8 cellular contexts compared by ENCODE assay signal in genomic region chr10:122112625-122113160, GRCh38.
A peak's percentile ranks its signal among the peaks of the same experiment; 100 is the strongest.
DNase-seq lines count a peak whose midpoint lies in the region; ATAC-seq and TF ChIP-seq lines count a peak whose summit lies in the region.

No MANE protein-coding gene starts in this region.

- peak overlapping the region; percentile 41 to 77 (median 60) for H3K4me3 ChIP-seq in dorsolateral prefrontal cortex

- H3K36me3 Mint-ChIP-seq in activated CD8-positive, alpha-beta memory T cell treated with anti-CD3 and anti-CD28 coated beads, Interleukin-2, amount 10 ng/mL, durations not matched to agents 7 days and 5 days: no peaks in the 10 kb centered on the region

- TF ChIP-seq CTCF in dorsolateral prefrontal cortex (IDR thresholded peaks at IDR 0.05 in 54 of 56, conservative IDR thresholded peaks at IDR 0.05 in 2 of 56; ENCODE audit: low read depth in 1 of 56, partially characterized antibody in 56 of 56): peak in 29 of 56 donors; percentile 8 to 48 (median 24)

- H3K27ac ChIP-seq in dorsolateral prefrontal cortex (peak overlapping the region in 47 of 59 donors; percentile 19 to 91 (median 71)), substantia nigra (ENCODE audit: low read depth, low read length, poor library complexity, severe bottlenecking) (peak overlapping the region; percentile 23)

- H3K27me3 Mint-ChIP-seq in activated CD8-positive, alpha-beta memory T cell treated with anti-CD3 and anti-CD28 coated beads, Interleukin-2, amount 10 ng/mL, durations not matched to agents 7 days and 5 days: peaks cover 57% of the 10 kb centered on the region

- CTCF ChIA-PET in activated CD8-positive, alpha-beta memory T cell treated with anti-CD3 and anti-CD28 coated beads, Interleukin-2, amount 10 ng/mL, durations not matched to agents 7 days and 5 days (lab: Charles Lee): no interaction called here

- intact Hi-C loops in dorsolateral prefrontal cortex (cut with DNase I): no loop called here

- H3K4me1 Mint-ChIP-seq in activated CD8-positive, alpha-beta memory T cell treated with anti-CD3 and anti-CD28 coated beads, Interleukin-2, amount 10 ng/mL, durations not matched to agents 7 days and 5 days: peaks cover 3% of the 10 kb centered on the region

- DNase-seq in activated CD8-positive, alpha-beta memory T cell treated with anti-CD3 and anti-CD28 coated beads, Interleukin-2, amount 50 U/mL, for 48 hours: peak; percentile 50
- DNase-seq in activated CD8-positive, alpha-beta memory T cell treated with anti-CD3 and anti-CD28 coated beads, Interleukin-2, amount 10 ng/mL, durations not matched to agents 7 days and 5 days: no peak
- DNase-seq in NOMO-1 (lab: John Stamatoyannopoulos, UW; ENCODE audit: unreplicated experiment in 2 of 2) (peak; percentile 51 to 67), dorsolateral prefrontal cortex (peak in 5 of 10 donors; percentile 26 to 55 (median 46)), left lobe of liver (ENCODE audit: low spot score) (peak; percentile 85), substantia nigra (lab: John Stamatoyannopoulos, UW) (peak in 28 of 49 donors; percentile 6 to 59 (median 26)), GM19238 (ENCODE audit: insufficient read length, low spot score) (no peak)

- H3K27ac Mint-ChIP-seq in activated CD8-positive, alpha-beta memory T cell treated with anti-CD3 and anti-CD28 coated beads, Interleukin-2, amount 10 ng/mL, durations not matched to agents 7 days and 5 days: no peak overlapping the region

- H3K4me3 Mint-ChIP-seq in activated CD8-positive, alpha-beta memory T cell treated with anti-CD3 and anti-CD28 coated beads, Interleukin-2, amount 10 ng/mL, durations not matched to agents 7 days and 5 days: no peak overlapping the region

- H3K9me3 Mint-ChIP-seq in activated CD8-positive, alpha-beta memory T cell treated with anti-CD3 and anti-CD28 coated beads, Interleukin-2, amount 10 ng/mL, durations not matched to agents 7 days and 5 days (ENCODE audit: low read depth): no peaks in the 10 kb centered on the region

- peaks cover 0 to 40% (median 19%) of the 10 kb centered on the region in 45 donors for H3K27me3 ChIP-seq in dorsolateral prefrontal cortex

- no peak for ATAC-seq in activated CD8-positive, alpha-beta memory T cell treated with anti-CD3 and anti-CD28 coated beads, Interleukin-2, amount 10 ng/mL, durations not matched to agents 7 days and 5 days
- ATAC-seq in left lobe of liver: peak; percentile 92
- no peak for ATAC-seq in GM19328 (IDR thresholded peaks at IDR 0.05; ENCODE audit: unreplicated experiment)

Comparison
In these comparisons a context has a peak if more than half of its experiments do, and no peak if none do; other contexts are left out.
1. DNase-seq: peak in activated CD8-positive, alpha-beta memory T cell treated with anti-CD3 and anti-CD28 coated beads, Interleukin-2, amount 50 U/mL, for 48 hours (single experiment), NOMO-1 (2 of 2), left lobe of liver (single experiment) and substantia nigra (28 of 49); none in activated CD8-positive, alpha-beta memory T cell treated with anti-CD3 and anti-CD28 coated beads, Interleukin-2, amount 10 ng/mL, durations not matched to agents 7 days and 5 days (single experiment) and GM19238 (single experiment).